1 cellular context compared by ENCODE assay signal in genomic region chr9:134004881-134005280, GRCh38.
TF ChIP-seq lines count a peak whose summit lies in the region.

No MANE protein-coding gene starts in this region.

TF ChIP-seq in HepG2, 621 proteins besides CTCF, POLR2A, EP300 and RAD21:
- TF ChIP-seq ERF (CRISPR knock-in tag; IDR thresholded peaks at IDR 0.05) (no peak), SRY (CRISPR knock-in tag; IDR thresholded peaks at IDR 0.05) (no peak), ZNF687 (CRISPR knock-in tag; IDR thresholded peaks at IDR 0.05) (0 out of 2 replicates have a peak, but pooled peaks have one; percentile 7), NFKB2 (CRISPR knock-in tag; IDR thresholded peaks at IDR 0.05; ENCODE audit: borderline replicate concordance) (no peak), ZNF782 (CRISPR knock-in tag; IDR thresholded peaks at IDR 0.05; ENCODE audit: borderline replicate concordance) (no peak), ZNF275 (CRISPR knock-in tag; IDR thresholded peaks at IDR 0.05; ENCODE audit: borderline replicate concordance) (no peak)
- TF ChIP-seq, protein P1, sequence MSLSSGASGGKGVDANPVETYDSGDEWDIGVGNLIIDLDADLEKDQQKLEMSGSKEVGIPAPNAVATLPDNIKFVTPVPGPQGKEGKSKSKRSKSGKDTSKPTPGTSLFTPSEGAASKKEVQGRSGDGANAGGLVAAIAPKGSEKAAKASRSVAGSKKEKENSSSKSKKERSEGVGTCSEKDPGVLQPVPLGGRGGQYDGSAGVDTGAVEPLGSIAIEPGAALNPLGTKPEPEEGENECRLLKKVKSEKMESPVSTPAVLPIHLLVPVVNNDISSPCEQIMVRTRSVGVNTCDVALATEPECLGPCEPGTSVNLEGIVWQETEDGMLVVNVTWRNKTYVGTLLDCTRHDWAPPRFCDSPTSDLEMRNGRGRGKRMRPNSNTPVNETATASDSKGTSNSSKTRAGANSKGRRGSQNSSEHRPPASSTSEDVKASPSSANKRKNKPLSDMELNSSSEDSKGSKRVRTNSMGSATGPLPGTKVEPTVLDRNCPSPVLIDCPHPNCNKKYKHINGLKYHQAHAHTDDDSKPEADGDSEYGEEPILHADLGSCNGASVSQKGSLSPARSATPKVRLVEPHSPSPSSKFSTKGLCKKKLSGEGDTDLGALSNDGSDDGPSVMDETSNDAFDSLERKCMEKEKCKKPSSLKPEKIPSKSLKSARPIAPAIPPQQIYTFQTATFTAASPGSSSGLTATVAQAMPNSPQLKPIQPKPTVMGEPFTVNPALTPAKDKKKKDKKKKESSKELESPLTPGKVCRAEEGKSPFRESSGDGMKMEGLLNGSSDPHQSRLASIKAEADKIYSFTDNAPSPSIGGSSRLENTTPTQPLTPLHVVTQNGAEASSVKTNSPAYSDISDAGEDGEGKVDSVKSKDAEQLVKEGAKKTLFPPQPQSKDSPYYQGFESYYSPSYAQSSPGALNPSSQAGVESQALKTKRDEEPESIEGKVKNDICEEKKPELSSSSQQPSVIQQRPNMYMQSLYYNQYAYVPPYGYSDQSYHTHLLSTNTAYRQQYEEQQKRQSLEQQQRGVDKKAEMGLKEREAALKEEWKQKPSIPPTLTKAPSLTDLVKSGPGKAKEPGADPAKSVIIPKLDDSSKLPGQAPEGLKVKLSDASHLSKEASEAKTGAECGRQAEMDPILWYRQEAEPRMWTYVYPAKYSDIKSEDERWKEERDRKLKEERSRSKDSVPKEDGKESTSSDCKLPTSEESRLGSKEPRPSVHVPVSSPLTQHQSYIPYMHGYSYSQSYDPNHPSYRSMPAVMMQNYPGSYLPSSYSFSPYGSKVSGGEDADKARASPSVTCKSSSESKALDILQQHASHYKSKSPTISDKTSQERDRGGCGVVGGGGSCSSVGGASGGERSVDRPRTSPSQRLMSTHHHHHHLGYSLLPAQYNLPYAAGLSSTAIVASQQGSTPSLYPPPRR (CRISPR knock-in tag; IDR thresholded peaks at IDR 0.05; ENCODE audit: borderline replicate concordance) = no peak
- TF ChIP-seq, protein P2, sequence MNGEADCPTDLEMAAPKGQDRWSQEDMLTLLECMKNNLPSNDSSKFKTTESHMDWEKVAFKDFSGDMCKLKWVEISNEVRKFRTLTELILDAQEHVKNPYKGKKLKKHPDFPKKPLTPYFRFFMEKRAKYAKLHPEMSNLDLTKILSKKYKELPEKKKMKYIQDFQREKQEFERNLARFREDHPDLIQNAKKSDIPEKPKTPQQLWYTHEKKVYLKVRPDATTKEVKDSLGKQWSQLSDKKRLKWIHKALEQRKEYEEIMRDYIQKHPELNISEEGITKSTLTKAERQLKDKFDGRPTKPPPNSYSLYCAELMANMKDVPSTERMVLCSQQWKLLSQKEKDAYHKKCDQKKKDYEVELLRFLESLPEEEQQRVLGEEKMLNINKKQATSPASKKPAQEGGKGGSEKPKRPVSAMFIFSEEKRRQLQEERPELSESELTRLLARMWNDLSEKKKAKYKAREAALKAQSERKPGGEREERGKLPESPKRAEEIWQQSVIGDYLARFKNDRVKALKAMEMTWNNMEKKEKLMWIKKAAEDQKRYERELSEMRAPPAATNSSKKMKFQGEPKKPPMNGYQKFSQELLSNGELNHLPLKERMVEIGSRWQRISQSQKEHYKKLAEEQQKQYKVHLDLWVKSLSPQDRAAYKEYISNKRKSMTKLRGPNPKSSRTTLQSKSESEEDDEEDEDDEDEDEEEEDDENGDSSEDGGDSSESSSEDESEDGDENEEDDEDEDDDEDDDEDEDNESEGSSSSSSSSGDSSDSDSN (CRISPR knock-in tag; IDR thresholded peaks at IDR 0.05) = 0 out of 2 replicates have a peak, but pooled peaks have one; percentile 1
TF ChIP-seq in HepG2: peak in this region for 2.
